ENCODE assay signal across 8 cellular contexts in the genomic region with DNA sequence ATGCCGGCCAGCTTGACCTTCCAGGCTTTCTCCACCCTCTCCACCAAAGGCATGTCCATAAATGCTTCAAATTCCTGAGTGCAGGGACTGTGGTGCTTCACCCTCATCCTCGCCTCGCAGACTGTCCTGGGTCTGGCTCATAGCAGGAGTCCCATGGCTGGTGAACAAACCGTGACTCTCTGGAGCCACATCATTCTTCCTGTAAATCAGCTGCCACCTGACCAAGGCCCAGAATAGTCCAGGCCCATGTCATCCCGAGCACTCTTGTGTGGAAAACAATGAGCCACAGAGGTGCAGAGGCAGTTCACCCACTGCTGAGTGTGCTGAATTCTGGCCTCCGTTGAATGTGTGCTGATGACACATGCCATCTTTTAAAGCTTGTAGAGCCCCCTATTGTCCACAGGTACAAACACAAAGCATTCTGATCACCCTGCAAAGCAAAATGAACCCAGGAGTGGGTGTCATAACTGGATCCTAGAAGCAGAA.
DNase-seq lines count a peak whose midpoint lies in the region; ATAC-seq, FAIRE-seq and TF ChIP-seq lines count a peak whose summit lies in the region.

No MANE protein-coding gene starts in this region.

- FAIRE-seq in keratinocyte (lab: Jason Lieb, UNC) = no peak

- POLR2A ChIA-PET in AG04449 (lab: Yijun Ruan, JAX) = interaction anchor here (1.2 kb wide), 2 partner anchors 10 to 35 kb away, joined by 4 read pairs; no protein-coding TSS in a partner anchor
- POLR2A ChIA-PET in activated CD8-positive, alpha-beta T cell treated with anti-CD3 and anti-CD28 coated beads, Interleukin-2, amount 10 ng/mL, durations not matched to agents 7 days and 5 days (lab: Charles Lee) = no interaction called here

- peak overlapping the region; percentile 31 for H3K4me2 ChIP-seq in GM23248 (ENCODE audit: unreplicated experiment)
- H3K4me2 ChIP-seq in keratinocyte (ENCODE audit: control insufficient read depth, extremely low read depth, insufficient read depth, low read depth, low read length) = no peak overlapping the region

- peak; percentile 36 for DNase-seq in AG04449 (ENCODE audit: low read depth, low spot score)
- peak; percentile 93 for DNase-seq in GM23248
- peak; percentile 25 for DNase-seq in activated CD8-positive, alpha-beta T cell treated with anti-CD3 and anti-CD28 coated beads, Interleukin-2, amount 10 ng/mL, durations not matched to agents 7 days and 5 days
- DNase-seq in keratinocyte (ENCODE audit: low read depth, low spot score) = no peak
- DNase-seq in cerebellum (ENCODE audit: low spot score) = no peak

- H3F3A ChIP-seq in GM23248 (ENCODE audit: insufficient read depth) = peaks cover 39% of the 10 kb centered on the region

- H3K27ac Mint-ChIP-seq in activated CD8-positive, alpha-beta T cell treated with anti-CD3 and anti-CD28 coated beads, Interleukin-2, amount 10 ng/mL, durations not matched to agents 7 days and 5 days = no peak overlapping the region

- H3K4me3 ChIP-seq in AG04449 (ENCODE audit: low read depth, low read length) (no peak overlapping the region), GM23248 (no peak overlapping the region), keratinocyte (ENCODE audit: control insufficient read depth in 2 of 3, extremely low read depth in 1 of 3, insufficient read depth in 2 of 3, low read depth in 1 of 3, low read length in 3 of 3) (no peak overlapping the region)

- H3K4me1 ChIP-seq in GM23248 (ENCODE audit: insufficient read depth) (peaks cover 51% of the 10 kb centered on the region), keratinocyte (ENCODE audit: control insufficient read depth, extremely low read depth, insufficient read depth, low read length) (peaks cover 18% of the 10 kb centered on the region)

- no peaks in the 10 kb centered on the region for H3K9me2 ChIP-seq in GM23248 (ENCODE audit: insufficient read depth)

- CTCF ChIA-PET in AG04449 (lab: Yijun Ruan, JAX) = interaction anchor here (0.6 to 3.6 kb wide), 5 partner anchors 9 to 790 kb away, joined by 3 to 29 read pairs (median 4); no protein-coding TSS in a partner anchor
- CTCF ChIA-PET in activated CD8-positive, alpha-beta T cell treated with anti-CD3 and anti-CD28 coated beads, Interleukin-2, amount 10 ng/mL, durations not matched to agents 7 days and 5 days (lab: Charles Lee) = interaction anchor here (1.1 to 3.7 kb wide), 2 partner anchors 9 to 60 kb away, joined by 4 to 21 read pairs; no protein-coding TSS in a partner anchor

- no peaks in the 10 kb centered on the region for H3K27me3 ChIP-seq in GM23248 (replicated peaks; ENCODE audit: insufficient read depth)
- H3K27me3 ChIP-seq in keratinocyte (ENCODE audit: control insufficient read depth, extremely low read depth, insufficient read depth, low read length) = no peaks in the 10 kb centered on the region

- H3K9me3 Mint-ChIP-seq in activated CD8-positive, alpha-beta T cell treated with anti-CD3 and anti-CD28 coated beads, Interleukin-2, amount 10 ng/mL, durations not matched to agents 7 days and 5 days (ENCODE audit: insufficient read depth) = no peaks in the 10 kb centered on the region

- peaks cover 20% of the 10 kb centered on the region for H3K4me1 Mint-ChIP-seq in activated CD8-positive, alpha-beta T cell treated with anti-CD3 and anti-CD28 coated beads, Interleukin-2, amount 10 ng/mL, durations not matched to agents 7 days and 5 days (ENCODE audit: low read depth)

- H3K9me3 ChIP-seq in GM23248 (ENCODE audit: low read depth) (no peaks in the 10 kb centered on the region), keratinocyte (ENCODE audit: control insufficient read depth, low read depth, low read length) (no peaks in the 10 kb centered on the region)

- no peaks in the 10 kb centered on the region for H3K36me3 ChIP-seq in GM23248 (ENCODE audit: low read depth)
- H3K36me3 ChIP-seq in keratinocyte (ENCODE audit: control insufficient read depth in 2 of 2, extremely low read depth in 1 of 2, insufficient read depth in 2 of 2, low read length in 2 of 2) = no peaks in the 10 kb centered on the region

- H2AFZ ChIP-seq in GM23248 (peak overlapping the region; percentile 58), keratinocyte (ENCODE audit: control insufficient read depth, low read length) (no peak overlapping the region)

- no peaks in the 10 kb centered on the region for H3K79me2 ChIP-seq in GM23248 (ENCODE audit: insufficient read depth)
- H3K79me2 ChIP-seq in keratinocyte (ENCODE audit: control insufficient read depth, insufficient read depth, low read length) = no peaks in the 10 kb centered on the region

- H3K27me3 Mint-ChIP-seq in activated CD8-positive, alpha-beta T cell treated with anti-CD3 and anti-CD28 coated beads, Interleukin-2, amount 10 ng/mL, durations not matched to agents 7 days and 5 days (ENCODE audit: low read depth) = no peaks in the 10 kb centered on the region

- dilution Hi-C loops in keratinocyte (cut with MboI; ENCODE audit: extremely low pct_ligation_motif_present, low sequenced_read_pairs) = no loop called here

- H3K9ac ChIP-seq in GM23248 (peak overlapping the region; percentile 52), keratinocyte (ENCODE audit: control insufficient read depth, extremely low read depth, insufficient read depth, low read length) (no peak overlapping the region)

- WGBS in GM23248 (ENCODE audit: low coverage in 1 of 2, low lambda C conversion rate in 2 of 2, missing lambda C conversion rate in 2 of 2), 2 experiments = 0 to 4% methylated on average over 6 of the region's 6 CpGs

- no peaks in the 10 kb centered on the region for H3K36me3 Mint-ChIP-seq in activated CD8-positive, alpha-beta T cell treated with anti-CD3 and anti-CD28 coated beads, Interleukin-2, amount 10 ng/mL, durations not matched to agents 7 days and 5 days (ENCODE audit: low read depth)

- H3K9me1 ChIP-seq in keratinocyte (ENCODE audit: control insufficient read depth, extremely low read depth, insufficient read depth, low read length) = peaks cover 2% of the 10 kb centered on the region

- ATAC-seq in activated CD8-positive, alpha-beta T cell treated with anti-CD3 and anti-CD28 coated beads, Interleukin-2, amount 10 ng/mL, durations not matched to agents 7 days and 5 days = no peak
- ATAC-seq in HG03457 (IDR thresholded peaks at IDR 0.05; ENCODE audit: unreplicated experiment) (no peak), GM21786 (IDR thresholded peaks at IDR 0.05; ENCODE audit: unreplicated experiment) (no peak), GM18868 (IDR thresholded peaks at IDR 0.05; ENCODE audit: unreplicated experiment) (no peak)

- in situ Hi-C loops in GM23248 (cut with MboI) = no loop called here

- H3K4me3 Mint-ChIP-seq in activated CD8-positive, alpha-beta T cell treated with anti-CD3 and anti-CD28 coated beads, Interleukin-2, amount 10 ng/mL, durations not matched to agents 7 days and 5 days = no peak overlapping the region

- peak overlapping the region; percentile 73 for H3K27ac ChIP-seq in GM23248
- H3K27ac ChIP-seq in keratinocyte (ENCODE audit: control insufficient read depth, insufficient read depth, low read length) = no peak overlapping the region

- H4K20me1 ChIP-seq in GM23248 (ENCODE audit: insufficient read depth) (no peaks in the 10 kb centered on the region), keratinocyte (ENCODE audit: control insufficient read depth, extremely low read depth, insufficient read depth, low read length) (no peaks in the 10 kb centered on the region)

- TF ChIP-seq CTCF in AG04449 (IDR thresholded peaks at IDR 0.05; ENCODE audit: insufficient read depth, low read length, missing control alignments) = peak; percentile 0
- TF ChIP-seq CTCF in keratinocyte (optimal IDR thresholded peaks at IDR 0.05 in 1 of 3, IDR thresholded peaks at IDR 0.05 in 1 of 3, conservative IDR thresholded peaks at IDR 0.05 in 1 of 3; ENCODE audit: extremely low read depth in 1 of 3, insufficient read depth in 2 of 3, low read length in 3 of 3) = peak; percentile 11 to 39 (median 12)

Comparison
In these comparisons a context has a peak if more than half of its experiments do, and no peak if none do; other contexts are left out.
1. DNase-seq: peak in AG04449 (single experiment), GM23248 (single experiment) and activated CD8-positive, alpha-beta T cell treated with anti-CD3 and anti-CD28 coated beads, Interleukin-2, amount 10 ng/mL, durations not matched to agents 7 days and 5 days (single experiment); none in keratinocyte (single experiment) and cerebellum (single experiment).